Comparison of ENCODE assay signal across 8 cellular contexts in the genomic region with DNA sequence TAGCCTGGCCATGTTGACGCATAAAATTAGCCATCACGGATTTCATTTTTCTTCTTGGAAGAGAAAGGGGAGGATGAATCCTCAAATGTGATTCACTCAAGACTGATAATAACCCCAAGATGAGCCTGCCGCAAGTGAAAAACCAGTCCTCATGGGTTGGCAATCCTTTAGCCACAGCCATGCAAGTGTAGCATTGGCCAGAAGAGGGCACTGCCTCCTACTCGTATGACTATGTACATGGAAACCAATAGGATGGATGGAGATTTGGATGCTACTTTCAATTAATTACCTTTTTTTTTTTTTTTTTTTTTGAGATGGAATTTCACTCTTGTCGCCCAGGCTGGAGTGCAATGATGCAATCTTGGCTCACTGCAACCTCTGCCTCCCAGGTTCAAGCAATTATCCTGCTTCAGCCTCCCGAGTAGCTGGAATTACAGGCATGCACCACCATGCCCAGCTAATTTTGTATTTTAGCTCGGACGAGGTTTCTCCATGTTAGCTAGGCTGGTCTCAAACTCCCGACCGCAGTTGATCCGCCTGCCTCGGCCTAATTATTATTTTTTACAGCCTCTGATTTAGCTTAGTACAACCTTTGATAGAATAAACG. TPM values are rescaled to one million over a fixed set of nuclear protein-coding genes. Genes with fewer than 3 reads are reported as not detected.
A peak's percentile ranks its signal among the peaks of the same experiment; 100 is the strongest.
DNase-seq lines count a peak whose midpoint lies in the region; ATAC-seq and TF ChIP-seq lines count a peak whose summit lies in the region.
"Not testable (repeated sequence)": the region's sequence is repeated elsewhere in the genome, so short reads cannot be mapped to it uniquely, and the experiment has no call there.

No MANE protein-coding gene starts in this region.

- not testable (repeated sequence) for H4K20me1 ChIP-seq in PC-9 (ENCODE audit: insufficient read depth)

- H3K4me1 ChIP-seq in PC-9 (replicated peaks; ENCODE audit: insufficient read depth) = peaks cover 24% of the 10 kb centered on the region

- not testable (repeated sequence) for H3K36me3 ChIP-seq in PC-9 (ENCODE audit: low read depth)

- DNase-seq in DMS114 treated with DMSO at 0.1 percent for 48 hours (lab: John Stamatoyannopoulos, UW; ENCODE audit: unreplicated experiment) (peak; percentile 46), LNCaP clone FGC (ENCODE audit: low read depth) (peak; percentile 60), PC-9 (peak; percentile 75 to 81), activated T-cell treated with anti-CD3 and anti-CD28 coated beads for 24 hours (ENCODE audit: low read depth) (peak; percentile 64), mucosa of gallbladder (ENCODE audit: low spot score) (peak; percentile 87)
- not testable (repeated sequence) for DNase-seq in epithelial cell of proximal tubule (ENCODE audit: low read depth)
- DNase-seq in stimulated activated CD8-positive, alpha-beta memory T cell treated with anti-CD3 and anti-CD28 coated beads, Interleukin-4, amount 100 ng/mL, for 24 hours (ENCODE audit: low read depth) = peak; percentile 62

- CTCF ChIA-PET in PC-9 (lab: Charles Lee) = interaction anchor here (0.6 to 0.8 kb wide), 5 partner anchors 19 to 605 kb away, joined by 5 to 13 read pairs (median 8); no protein-coding TSS in a partner anchor

- not testable (repeated sequence) for H2AFZ ChIP-seq in PC-9

- not testable (repeated sequence) for H3K4me3 ChIP-seq in LNCaP clone FGC (ENCODE audit: low read depth, low read length); PC-9; epithelial cell of proximal tubule (ENCODE audit: low read depth, low read length)

- H3K4me2 ChIP-seq in PC-9 = not testable (repeated sequence)

- H3K79me2 ChIP-seq in PC-9 (ENCODE audit: low read depth) = not testable (repeated sequence)

- not testable (repeated sequence) for H3K9me2 ChIP-seq in PC-9 (ENCODE audit: insufficient read depth)

- peak; percentile 91 for TF ChIP-seq CTCF in LNCaP clone FGC (IDR thresholded peaks at IDR 0.05; ENCODE audit: control insufficient read depth, extremely low read depth, insufficient read depth)
- peak; percentile 83 for TF ChIP-seq CTCF in PC-9 (conservative IDR thresholded peaks at IDR 0.05)
- TF ChIP-seq CTCF in epithelial cell of proximal tubule (conservative IDR thresholded peaks at IDR 0.05; ENCODE audit: low read depth, low read length) = peak; percentile 85

- POLR2A ChIA-PET in PC-9 (lab: Charles Lee; ENCODE audit: unreplicated experiment) = interaction anchor here (0.6 to 0.7 kb wide), 4 partner anchors 9 to 71 kb away, joined by 3 to 32 read pairs (median 16); no protein-coding TSS in a partner anchor

- intact Hi-C loops in PC-9 (cut with micrococcal nuclease; ENCODE audit: unreplicated experiment) = loop anchor here (1.0 kb wide), 2 partner anchors 44 to 72 kb away; no protein-coding TSS in a partner anchor

- H3K9me3 ChIP-seq in PC-9 (ENCODE audit: insufficient read depth, low read depth) = not testable (repeated sequence)

- not testable (repeated sequence) for H3F3A ChIP-seq in PC-9 (ENCODE audit: insufficient read depth, low read depth)

- H3K27me3 ChIP-seq in PC-9 (ENCODE audit: insufficient read depth, low read depth) = not testable (repeated sequence)

- not testable (repeated sequence) for H3K27ac ChIP-seq in PC-9

- peak; percentile 91 for ATAC-seq in GM21723 (IDR thresholded peaks at IDR 0.05; ENCODE audit: unreplicated experiment)

- not testable (repeated sequence) for BruUV-seq in PC-9 (replicated peaks; lab: Mats Ljungman, UMichigan)

RNA-seq across cellular contexts. Expression of a gene that starts 38.2 kb away (rescaled TPM):
- total RNA-seq in PC-9 (2021) (54.3 and 79.7 TPM in 2 replicates), epithelial cell of proximal tubule (70.9 and 178 TPM in 2 replicates), mucosa of gallbladder (80.0 TPM)

RNA-seq across cellular contexts. Expression of a gene that starts 39.4 kb away (rescaled TPM):
- total RNA-seq in PC-9 (2021) (122 and 142 TPM in 2 replicates), epithelial cell of proximal tubule (70.4 and 72.6 TPM in 2 replicates), mucosa of gallbladder (256 TPM)
